In genomic region chr1:151825204-151825603, GRCh38 we compare ENCODE assay signal across 1 cellular context.
TF ChIP-seq lines count a peak whose summit lies in the region.

No MANE protein-coding gene starts in this region.

TF ChIP-seq in H1, 55 proteins besides CTCF, POLR2A, EP300 and RAD21:
- TF ChIP-seq SIRT6 (IDR thresholded peaks at IDR 0.05; ENCODE audit: low read length) = no peak
